12 cellular contexts compared by ENCODE assay signal in the genomic region with DNA sequence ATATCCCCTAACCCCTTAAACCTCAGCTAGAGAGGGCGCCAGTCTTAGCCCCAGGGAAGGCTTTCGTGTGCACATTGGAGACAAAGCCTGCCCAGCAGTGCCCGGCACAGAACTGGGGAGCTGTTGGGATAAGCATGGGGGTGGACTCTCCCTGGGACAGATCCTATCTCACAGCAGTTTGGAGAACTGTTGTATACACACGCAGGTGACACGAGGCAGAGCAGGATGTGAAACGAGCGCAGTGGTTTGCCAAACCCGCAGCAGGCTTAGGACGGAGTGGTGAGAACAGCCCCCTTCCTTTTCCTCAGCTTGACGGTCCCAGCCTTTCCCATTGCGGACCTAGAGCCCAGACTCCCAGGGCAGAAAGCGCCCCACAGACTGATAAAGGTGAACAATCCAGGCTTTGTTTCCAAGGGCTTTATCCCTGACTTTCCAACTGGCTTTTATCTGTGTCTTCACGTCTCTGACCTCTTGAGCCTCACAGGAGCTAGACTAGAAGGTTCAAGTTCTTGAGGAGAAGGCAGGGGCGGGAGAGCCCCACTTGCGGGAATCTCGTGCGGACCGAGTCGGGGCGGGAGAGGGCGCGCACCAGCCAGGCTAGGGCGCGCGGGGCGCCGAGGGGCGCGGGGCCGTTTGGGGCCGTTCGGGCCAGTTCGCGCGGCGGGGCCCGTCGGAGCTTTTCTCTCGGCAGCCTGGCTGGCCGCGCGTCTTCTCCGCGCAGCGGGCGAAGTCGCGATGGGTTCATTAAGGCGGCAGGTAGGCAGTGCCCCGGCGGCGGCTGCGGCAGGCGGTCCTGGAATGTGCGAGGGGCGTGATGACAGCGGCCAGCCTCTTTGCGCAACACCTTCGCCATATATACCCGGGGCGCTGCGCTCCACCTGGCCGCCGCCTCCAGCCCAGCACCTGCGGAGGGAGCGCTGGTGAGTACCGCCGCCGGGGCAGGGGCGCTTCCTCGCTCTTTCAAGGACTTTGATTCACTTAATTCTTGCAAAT. TPM values are rescaled to one million over a fixed set of nuclear protein-coding genes. Genes with fewer than 3 reads are reported as not detected.
A peak's percentile ranks its signal among the peaks of the same experiment; 100 is the strongest.
DNase-seq lines count a peak whose midpoint lies in the region; ATAC-seq, FAIRE-seq and TF ChIP-seq lines count a peak whose summit lies in the region.
"Had no signal": no experiment of that assay in that cellular context is flagged by ENCODE, and none has a peak within 500 bp of the region (broad histone marks: within the 10 kb centered on the region; RNA-seq: fewer than 3 reads in every experiment).

A gene with protein sequence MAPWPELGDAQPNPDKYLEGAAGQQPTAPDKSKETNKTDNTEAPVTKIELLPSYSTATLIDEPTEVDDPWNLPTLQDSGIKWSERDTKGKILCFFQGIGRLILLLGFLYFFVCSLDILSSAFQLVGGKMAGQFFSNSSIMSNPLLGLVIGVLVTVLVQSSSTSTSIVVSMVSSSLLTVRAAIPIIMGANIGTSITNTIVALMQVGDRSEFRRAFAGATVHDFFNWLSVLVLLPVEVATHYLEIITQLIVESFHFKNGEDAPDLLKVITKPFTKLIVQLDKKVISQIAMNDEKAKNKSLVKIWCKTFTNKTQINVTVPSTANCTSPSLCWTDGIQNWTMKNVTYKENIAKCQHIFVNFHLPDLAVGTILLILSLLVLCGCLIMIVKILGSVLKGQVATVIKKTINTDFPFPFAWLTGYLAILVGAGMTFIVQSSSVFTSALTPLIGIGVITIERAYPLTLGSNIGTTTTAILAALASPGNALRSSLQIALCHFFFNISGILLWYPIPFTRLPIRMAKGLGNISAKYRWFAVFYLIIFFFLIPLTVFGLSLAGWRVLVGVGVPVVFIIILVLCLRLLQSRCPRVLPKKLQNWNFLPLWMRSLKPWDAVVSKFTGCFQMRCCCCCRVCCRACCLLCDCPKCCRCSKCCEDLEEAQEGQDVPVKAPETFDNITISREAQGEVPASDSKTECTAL (plus strand): TSS at position 881 of the 993 bp plus-strand sequence. CDS start 6,650 bp downstream, outside the sequence.

- no peak within 1 kb of the TSS for H3K27ac ChIP-seq in thymus (ENCODE audit: low read depth)
- H3K27ac ChIP-seq: KMS-11 had no signal

- no peaks in the 10 kb centered on the region for H3K36me3 Mint-ChIP-seq in activated CD4-positive, alpha-beta T cell treated with anti-CD3 and anti-CD28 coated beads for 36 hours (ENCODE audit: low read depth)
- H3K36me3 Mint-ChIP-seq in WTC11: no peaks in the 10 kb centered on the region

- no peak within 1 kb of the TSS for H3K27ac Mint-ChIP-seq in activated CD4-positive, alpha-beta T cell treated with anti-CD3 and anti-CD28 coated beads for 36 hours
- no peak within 1 kb of the TSS for H3K27ac Mint-ChIP-seq in WTC11

- intact Hi-C loops in activated CD4-positive, alpha-beta T cell treated with anti-CD3 and anti-CD28 coated beads for 36 hours (cut with DNase I, micrococcal nuclease): no loop called here

- H3K36me3 ChIP-seq in thymus (ENCODE audit: control insufficient read depth, insufficient read depth): no peaks in the 10 kb centered on the region

- H3K9me3 ChIP-seq in thymus (ENCODE audit: control insufficient read depth): no peaks in the 10 kb centered on the region

- FAIRE-seq in frontal cortex (lab: Jason Lieb, UNC): no peak

- H3K4me3 ChIP-seq in thymus (ENCODE audit: low read length): no peak within 1 kb of the TSS

- no peaks in the 10 kb centered on the region for H3K9me3 Mint-ChIP-seq in activated CD4-positive, alpha-beta T cell treated with anti-CD3 and anti-CD28 coated beads for 36 hours (ENCODE audit: low read depth)
- no peaks in the 10 kb centered on the region for H3K9me3 Mint-ChIP-seq in WTC11

- ATAC-seq in activated CD4-positive, alpha-beta T cell treated with anti-CD3 and anti-CD28 coated beads for 36 hours: no peak
- ATAC-seq in WTC11 (peak; percentile 71), left lobe of liver (peak; percentile 46), HG03095 (IDR thresholded peaks at IDR 0.05; ENCODE audit: unreplicated experiment) (no peak), HG02678 (IDR thresholded peaks at IDR 0.05; ENCODE audit: unreplicated experiment) (no peak)

- peaks cover 2% of the 10 kb centered on the region for H3K4me1 Mint-ChIP-seq in activated CD4-positive, alpha-beta T cell treated with anti-CD3 and anti-CD28 coated beads for 36 hours
- H3K4me1 Mint-ChIP-seq in WTC11: peaks cover 26% of the 10 kb centered on the region

- H3K4me3 Mint-ChIP-seq in activated CD4-positive, alpha-beta T cell treated with anti-CD3 and anti-CD28 coated beads for 36 hours: no peak within 1 kb of the TSS
- H3K4me3 Mint-ChIP-seq in WTC11: peak within 1 kb of the TSS; percentile 66

- H3K4me1 ChIP-seq in thymus (ENCODE audit: control insufficient read depth, insufficient read depth, low read length): no peaks in the 10 kb centered on the region

- peaks cover 28% of the 10 kb centered on the region for H3K27me3 Mint-ChIP-seq in activated CD4-positive, alpha-beta T cell treated with anti-CD3 and anti-CD28 coated beads for 36 hours
- H3K27me3 Mint-ChIP-seq in WTC11 (ENCODE audit: low read depth): peaks cover 47% of the 10 kb centered on the region

- CTCF ChIA-PET in activated CD4-positive, alpha-beta T cell treated with anti-CD3 and anti-CD28 coated beads for 36 hours (lab: Charles Lee): interaction anchor here (0.6 to 1.0 kb wide), 2 partner anchors 8 to 323 kb away, joined by 3 read pairs; no protein-coding TSS in a partner anchor
- CTCF ChIA-PET in WTC11 (lab: Charles Lee): interaction anchor here (0.6 to 2.7 kb wide), 12 partner anchors 9 to 365 kb away, joined by 3 to 15 read pairs (median 6); a partner anchor contains a TSS

- POLR2A ChIA-PET in activated CD4-positive, alpha-beta T cell treated with anti-CD3 and anti-CD28 coated beads for 36 hours (lab: Charles Lee): no interaction called here
- POLR2A ChIA-PET in WTC11 (lab: Charles Lee): interaction anchor here (0.8 kb wide), 1 partner anchor 78 kb away, joined by 4 read pairs; no protein-coding TSS in a partner anchor

- DNase-seq in activated CD4-positive, alpha-beta T cell treated with anti-CD3 and anti-CD28 coated beads for 36 hours: peak; percentile 14
- no peak for DNase-seq in activated CD4-positive, alpha-beta T cell treated with anti-CD3 and anti-CD28 coated beads, Interleukin-2, amount 50 U/mL, for 4 hours
- DNase-seq in WTC11 (ENCODE audit: low spot score) (peak; percentile 85), left lobe of liver (ENCODE audit: low spot score) (no peak), frontal cortex (ENCODE audit: low spot score in 2 of 2) (no peak)
- DNase-seq: activated T-cell treated with anti-CD3 and anti-CD28 coated beads, Interleukin-2, amount 50 U/mL, for 1 hour; effector memory CD4-positive, alpha-beta T cell had no signal

- H3K27me3 ChIP-seq in thymus (ENCODE audit: control insufficient read depth, insufficient read depth): peaks cover 11% of the 10 kb centered on the region

- TF ChIP-seq CTCF in WTC11 (IDR thresholded peaks at IDR 0.05): no peak

- 7% methylated on average over 71 of the region's 71 CpGs for WGBS in thymus

TF ChIP-seq in WTC11, 78 proteins besides CTCF, POLR2A, EP300 and RAD21 (continues in another document):
- TF ChIP-seq TEAD1 (CRISPR knock-in tag; IDR thresholded peaks at IDR 0.05) (peak; percentile 96), TP53 (CRISPR knock-in tag; IDR thresholded peaks at IDR 0.05) (peak; percentile 89), FOXK1 (CRISPR knock-in tag; IDR thresholded peaks at IDR 0.05) (peak; percentile 82), GABPB1 (CRISPR knock-in tag; IDR thresholded peaks at IDR 0.05) (peak; percentile 96)
- TF ChIP-seq, protein P1, sequence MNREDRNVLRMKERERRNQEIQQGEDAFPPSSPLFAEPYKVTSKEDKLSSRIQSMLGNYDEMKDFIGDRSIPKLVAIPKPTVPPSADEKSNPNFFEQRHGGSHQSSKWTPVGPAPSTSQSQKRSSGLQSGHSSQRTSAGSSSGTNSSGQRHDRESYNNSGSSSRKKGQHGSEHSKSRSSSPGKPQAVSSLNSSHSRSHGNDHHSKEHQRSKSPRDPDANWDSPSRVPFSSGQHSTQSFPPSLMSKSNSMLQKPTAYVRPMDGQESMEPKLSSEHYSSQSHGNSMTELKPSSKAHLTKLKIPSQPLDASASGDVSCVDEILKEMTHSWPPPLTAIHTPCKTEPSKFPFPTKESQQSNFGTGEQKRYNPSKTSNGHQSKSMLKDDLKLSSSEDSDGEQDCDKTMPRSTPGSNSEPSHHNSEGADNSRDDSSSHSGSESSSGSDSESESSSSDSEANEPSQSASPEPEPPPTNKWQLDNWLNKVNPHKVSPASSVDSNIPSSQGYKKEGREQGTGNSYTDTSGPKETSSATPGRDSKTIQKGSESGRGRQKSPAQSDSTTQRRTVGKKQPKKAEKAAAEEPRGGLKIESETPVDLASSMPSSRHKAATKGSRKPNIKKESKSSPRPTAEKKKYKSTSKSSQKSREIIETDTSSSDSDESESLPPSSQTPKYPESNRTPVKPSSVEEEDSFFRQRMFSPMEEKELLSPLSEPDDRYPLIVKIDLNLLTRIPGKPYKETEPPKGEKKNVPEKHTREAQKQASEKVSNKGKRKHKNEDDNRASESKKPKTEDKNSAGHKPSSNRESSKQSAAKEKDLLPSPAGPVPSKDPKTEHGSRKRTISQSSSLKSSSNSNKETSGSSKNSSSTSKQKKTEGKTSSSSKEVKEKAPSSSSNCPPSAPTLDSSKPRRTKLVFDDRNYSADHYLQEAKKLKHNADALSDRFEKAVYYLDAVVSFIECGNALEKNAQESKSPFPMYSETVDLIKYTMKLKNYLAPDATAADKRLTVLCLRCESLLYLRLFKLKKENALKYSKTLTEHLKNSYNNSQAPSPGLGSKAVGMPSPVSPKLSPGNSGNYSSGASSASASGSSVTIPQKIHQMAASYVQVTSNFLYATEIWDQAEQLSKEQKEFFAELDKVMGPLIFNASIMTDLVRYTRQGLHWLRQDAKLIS (CRISPR knock-in tag; IDR thresholded peaks at IDR 0.05; ENCODE audit: borderline replicate concordance): 0 out of 2 replicates have a peak, but pooled peaks have one; percentile 68

RNA-seq across cellular contexts. Expression of the gene that starts here (rescaled TPM):
- total RNA-seq in activated CD4-positive, alpha-beta T cell treated with anti-CD3 and anti-CD28 coated beads for 36 hours: not detected
- total RNA-seq in WTC11 (2021) (1.7 to 1.9 TPM (median 1.8 TPM) in 3 replicates), left lobe of liver (2.6 TPM), frontal cortex (under 0.01 TPM)
- 28.4 TPM for polyA plus RNA-seq in thymus
- total RNA-seq: mesenteric fat pad had no signal

Comparison
In these comparisons a context has a peak if more than half of its experiments do, and no peak if none do; other contexts are left out.
1. Peak in DNase-seq in activated CD4-positive, alpha-beta T cell treated with anti-CD3 and anti-CD28 coated beads for 36 hours; RNA of the gene not detected or under 1 TPM.
2. ATAC-seq: peak in WTC11 (single experiment) and left lobe of liver (single experiment); none in activated CD4-positive, alpha-beta T cell treated with anti-CD3 and anti-CD28 coated beads for 36 hours (single experiment), HG03095 (single experiment) and HG02678 (single experiment).